12 cellular contexts compared by ENCODE assay signal in the genomic region with DNA sequence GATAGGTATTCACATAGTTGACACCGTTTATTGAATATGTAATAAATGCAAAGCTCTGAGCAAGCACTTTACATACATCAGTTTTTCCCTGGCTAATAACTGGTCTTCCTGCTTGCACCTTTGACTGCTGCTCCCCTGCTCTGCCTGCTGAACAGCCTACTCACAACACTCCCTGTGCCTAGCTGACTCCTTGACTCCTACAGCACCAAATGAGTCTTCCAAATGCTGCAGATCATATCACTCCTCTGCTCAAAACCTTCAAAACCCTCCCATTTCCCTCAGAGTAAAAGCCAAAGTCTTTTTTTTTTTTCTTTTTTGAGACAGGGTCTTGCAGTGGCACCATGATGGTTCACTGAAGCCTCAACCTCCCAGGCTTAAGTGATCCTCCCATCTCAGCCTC. TPM values are rescaled to one million over a fixed set of nuclear protein-coding genes. Genes with fewer than 3 reads are reported as not detected.
"Had no signal": no experiment of that assay in that cellular context is flagged by ENCODE, and none has a peak within 500 bp of the region (broad histone marks: within the 10 kb centered on the region; RNA-seq: fewer than 3 reads in every experiment).

No MANE protein-coding gene starts in this region.

- H3K36me3 ChIP-seq: HAP-1 had no signal

- H3K4me2 ChIP-seq: GM23338 had no signal

- H2AFZ ChIP-seq: GM23248, GM23338 had no signal

- H3K27ac Mint-ChIP-seq: GM23338, H9, HFFc6 had no signal

- H3K9me3 ChIP-seq: HAP-1 had no signal

- H3K27ac ChIP-seq: GM23248 had no signal

- DNase-seq: GM23248, GOT3, H7, H9, HCEC 1CT, HFFc6 had no signal

- FAIRE-seq: H1, H54 had no signal

- H3K9me3 Mint-ChIP-seq: GM23338 had no signal

- H3K4me1 ChIP-seq: HAP-1 had no signal

- H3K4me1 Mint-ChIP-seq: GM23338, H9 had no signal

- ATAC-seq: GM23338, HCT116 had no signal

- H3K4me3 Mint-ChIP-seq: GM23338, H9, HFFc6 had no signal

- H3K4me3 ChIP-seq: GM23248, GM23338, HAP-1 had no signal

RNA-seq across cellular contexts. Expression of gene EFCAB3, which starts 18.5 kb away (rescaled TPM):
- total RNA-seq: GM23248, GM23338, H1, H4, H7, H9, HFFc6 had no signal
